In genomic region chr9:36401179-36401740, GRCh38 we compare ENCODE assay signal across 8 cellular contexts. TPM values are rescaled to one million over a fixed set of nuclear protein-coding genes. Genes with fewer than 3 reads are reported as not detected.
DNase-seq lines count a peak whose midpoint lies in the region; ATAC-seq and TF ChIP-seq lines count a peak whose summit lies in the region.

No MANE protein-coding gene starts in this region.

- CTCF ChIA-PET in activated B cell treated with CpG ODN at 0.5 μM for 24 hours (lab: Charles Lee) = interaction anchor here (2.2 kb wide), 1 partner anchor 155 kb away, joined by 10 read pairs; no protein-coding TSS in a partner anchor

- ATAC-seq in HG02763 (IDR thresholded peaks at IDR 0.05; ENCODE audit: unreplicated experiment) = peak; percentile 72
- ATAC-seq in activated B cell treated with CpG ODN at 0.5 μM for 24 hours (ENCODE audit: low read depth) = peak; percentile 72
- peak; percentile 74 to 89 (median 78) for ATAC-seq in natural killer cell

- peak overlapping the region; percentile 76 for H3K9ac ChIP-seq in fibroblast of lung (ENCODE audit: insufficient read depth, low read length)

- H3K36me3 ChIP-seq in fibroblast of lung (ENCODE audit: control insufficient read depth, insufficient read depth, low read length) = no peaks in the 10 kb centered on the region

- H3K4me1 Mint-ChIP-seq in activated B cell treated with CpG ODN at 0.5 μM for 24 hours = peaks cover 31% of the 10 kb centered on the region
- peaks cover 37% of the 10 kb centered on the region in 2 donors for H3K4me1 Mint-ChIP-seq in natural killer cell

- H3K27me3 Mint-ChIP-seq in activated B cell treated with CpG ODN at 0.5 μM for 24 hours (no peaks in the 10 kb centered on the region), natural killer cell (ENCODE audit: low read depth in 2 of 2) (no peaks in the 10 kb centered on the region)

- H3K36me3 Mint-ChIP-seq in activated B cell treated with CpG ODN at 0.5 μM for 24 hours (ENCODE audit: low read depth) = peaks cover 8% of the 10 kb centered on the region
- no peaks in the 10 kb centered on the region for H3K36me3 Mint-ChIP-seq in natural killer cell

- H3K4me2 ChIP-seq in fibroblast of lung (ENCODE audit: extremely low read depth, insufficient read depth, low read length) = peak overlapping the region; percentile 89

- H3K4me1 ChIP-seq in fibroblast of lung (ENCODE audit: control insufficient read depth, extremely low read depth, insufficient read depth, low read length) = peaks cover 6% of the 10 kb centered on the region

- peak overlapping the region; percentile 48 for H2AFZ ChIP-seq in fibroblast of lung (ENCODE audit: low read length)

- peak overlapping the region; percentile 52 for H3K27ac ChIP-seq in fibroblast of lung (ENCODE audit: insufficient read depth, low read length)

- H3K4me3 Mint-ChIP-seq in activated B cell treated with CpG ODN at 0.5 μM for 24 hours (peak overlapping the region; percentile 89), natural killer cell (peak overlapping the region; percentile 96)

- H3K9me3 Mint-ChIP-seq in activated B cell treated with CpG ODN at 0.5 μM for 24 hours = no peaks in the 10 kb centered on the region
- no peaks in the 10 kb centered on the region for H3K9me3 Mint-ChIP-seq in natural killer cell

- POLR2A ChIA-PET in activated B cell treated with CpG ODN at 0.5 μM for 24 hours (lab: Charles Lee) = interaction anchor here (0.5 to 1.7 kb wide), 4 partner anchors 9 to 1384 kb away, joined by 3 to 12 read pairs (median 4); partner anchors contain the start of genes EXOSC3 and MELK

- in situ Hi-C loops in GM13976 (cut with MboI; ENCODE audit: low sequenced_read_pairs, unreplicated experiment) = loop anchor here (25.0 kb wide), 1 partner anchor 336 kb away; no protein-coding TSS in a partner anchor

- H4K20me1 ChIP-seq in fibroblast of lung (ENCODE audit: control insufficient read depth, extremely low read depth, insufficient read depth, low read length) = no peaks in the 10 kb centered on the region

- H3K27ac Mint-ChIP-seq in activated B cell treated with CpG ODN at 0.5 μM for 24 hours (peak overlapping the region; percentile 92), natural killer cell (peak overlapping the region; percentile 99)

- peak overlapping the region; percentile 56 to 86 (median 76) for H3K4me3 ChIP-seq in fibroblast of lung (replicated peaks in 1 of 4; ENCODE audit: control extremely low read depth in 1 of 4, insufficient read depth in 1 of 4, low read depth in 3 of 4, low read length in 4 of 4)

- no peaks in the 10 kb centered on the region for H3K9me3 ChIP-seq in fibroblast of lung (ENCODE audit: control insufficient read depth, insufficient read depth, low read depth, low read length)

- DNase-seq in AG20443 (ENCODE audit: low spot score) (peak; percentile 99), GM13976 (ENCODE audit: low spot score) (peak; percentile 92), NCI-H2081 (lab: John Stamatoyannopoulos, UW) (peak; percentile 90 to 91), activated B cell treated with CpG ODN at 0.5 μM for 24 hours (no peak), fibroblast of lung (ENCODE audit: low read depth in 2 of 2) (peak; percentile 71 to 73), natural killer cell (no peak), NCI-H1105 treated with DMSO at 0.1 percent for 48 hours (lab: John Stamatoyannopoulos, UW) (no peak)

- no peaks in the 10 kb centered on the region for H3K27me3 ChIP-seq in fibroblast of lung (ENCODE audit: control insufficient read depth, insufficient read depth, low read length)

- intact Hi-C loops in activated B cell treated with CpG ODN at 0.5 μM for 24 hours (cut with micrococcal nuclease) = loop anchor here (1.0 to 10.0 kb wide), 5 partner anchors 171 to 1501 kb away; partner anchors contain the start of genes MELK, SLC25A51, TOMM5 and TRMT10B
- intact Hi-C loops in natural killer cell (cut with micrococcal nuclease) = loop anchor here (5.0 kb wide), 1 partner anchor 171 kb away; the partner anchor contains the start of gene MELK

- TF ChIP-seq CTCF in GM13976 (IDR thresholded peaks at IDR 0.05; ENCODE audit: borderline replicate concordance, control extremely low read depth, extremely low read depth, insufficient read depth, missing control alignments) = no peak
- TF ChIP-seq CTCF in activated B cell treated with CpG ODN at 0.5 μM for 24 hours (IDR thresholded peaks at IDR 0.05) = no peak
- TF ChIP-seq CTCF in fibroblast of lung (conservative IDR thresholded peaks at IDR 0.05 in 1 of 2, IDR thresholded peaks at IDR 0.05 in 1 of 2; ENCODE audit: low read depth in 1 of 2, low read length in 2 of 2) = no peak
- no peak for TF ChIP-seq CTCF in natural killer cell (IDR thresholded peaks at IDR 0.05)

- H3K79me2 ChIP-seq in fibroblast of lung (ENCODE audit: control insufficient read depth, insufficient read depth, low read length) = peaks cover 37% of the 10 kb centered on the region

RNA-seq across cellular contexts. Expression of gene RNF38, which starts 1.2 kb away (rescaled TPM):
- 43.8 and 52.1 TPM in 2 replicates for total RNA-seq in activated B cell treated with CpG ODN at 0.5 μM for 24 hours
- 7.7 and 8.9 TPM in 2 replicates for total RNA-seq in fibroblast of lung
- 18.4 and 18.8 TPM in 2 replicates for polyA plus RNA-seq in fibroblast of lung
- polyA plus RNA-seq in fibroblast of lung (2012) = 8.8 and 10.5 TPM in 2 replicates
- 61.2 and 108 TPM in 2 replicates for polyA minus RNA-seq in fibroblast of lung (ENCODE audit: low replicate concordance)
- total RNA-seq in natural killer cell = 10 to 100 TPM; 70.9 to 90.0 (median 76.5) TPM

Comparison
In these comparisons a context has a peak if more than half of its experiments do, and no peak if none do; other contexts are left out.
1. DNase-seq: peak in AG20443 (single experiment), GM13976 (single experiment), NCI-H2081 (2 of 2) and fibroblast of lung (2 of 2); none in activated B cell treated with CpG ODN at 0.5 μM for 24 hours (single experiment), natural killer cell (single experiment) and NCI-H1105 treated with DMSO at 0.1 percent for 48 hours (single experiment).
2. Peak in every context shown above with its lines, with median percentiles within 50 percentile points of each other: ATAC-seq.